In genomic region chr5:148734518-148734917, GRCh38 we compare ENCODE assay signal across 15 cellular contexts.
DNase-seq lines count a peak whose midpoint lies in the region; ATAC-seq and TF ChIP-seq lines count a peak whose summit lies in the region.
"Had no signal": no experiment of that assay in that cellular context is flagged by ENCODE, and none has a peak within 500 bp of the region (broad histone marks: within the 10 kb centered on the region; RNA-seq: fewer than 3 reads in every experiment).

No MANE protein-coding gene starts in this region.

- peak overlapping the region; percentile 5; the same call in 1 of the 2 replicates for H3K4me2 ChIP-seq in PC-9

- no peaks in the 10 kb centered on the region for H3K36me3 ChIP-seq in PC-9 (ENCODE audit: low read depth)
- H3K36me3 ChIP-seq: BLaER1 treated with 17β-estradiol and CSF1 and Interleukin-3, amounts not matched to agents 10 nM and 100 nM; SJCRH30 had no signal

- no peak overlapping the region for H2AFZ ChIP-seq in PC-9

- no peaks in the 10 kb centered on the region for H3K27me3 ChIP-seq in PC-9 (ENCODE audit: insufficient read depth, low read depth)
- H3K27me3 ChIP-seq: BLaER1 treated with 17β-estradiol and CSF1 and Interleukin-3, amounts not matched to agents 10 nM and 100 nM; SJCRH30 had no signal

- H3K9me3 ChIP-seq in PC-9 (ENCODE audit: insufficient read depth, low read depth) = no peaks in the 10 kb centered on the region
- H3K9me3 ChIP-seq: BLaER1 treated with 17β-estradiol and CSF1 and Interleukin-3, amounts not matched to agents 10 nM and 100 nM; SJCRH30 had no signal

- BruUV-seq in Calu3 (replicated peaks; lab: Mats Ljungman, UMichigan) (no TSS peak), PC-9 (replicated peaks; lab: Mats Ljungman, UMichigan) (no TSS peak)

- peaks cover 79% of the 10 kb centered on the region for H3K4me1 Mint-ChIP-seq in Calu3 (ENCODE audit: low read depth, unreplicated experiment)
- peaks cover 73% of the 10 kb centered on the region for H3K4me1 Mint-ChIP-seq in HFFc6 (ENCODE audit: low read depth)
- H3K4me1 Mint-ChIP-seq in T-cell = peaks cover 0 to 11% (median 5%) of the 10 kb centered on the region in 3 donors

- no peak overlapping the region for H3K4me3 Mint-ChIP-seq in Calu3 (ENCODE audit: low read depth, unreplicated experiment)
- H3K4me3 Mint-ChIP-seq in HFFc6 = no peak overlapping the region
- H3K4me3 Mint-ChIP-seq in T-cell = no peak overlapping the region

- CTCF ChIA-PET in Calu3 (lab: Charles Lee) (interaction anchor here (0.8 to 5.1 kb wide), 5 partner anchors 182 to 380 kb away, joined by 3 to 29 read pairs (median 7); no protein-coding TSS in a partner anchor), PC-9 (lab: Charles Lee) (interaction anchor here (0.7 to 5.5 kb wide), 8 partner anchors 87 to 381 kb away, joined by 3 to 44 read pairs (median 4); no protein-coding TSS in a partner anchor), T-cell (lab: Charles Lee) (interaction anchor here (0.7 to 7.0 kb wide), 17 partner anchors 8 to 816 kb away, joined by 3 to 138 read pairs (median 5); no protein-coding TSS in a partner anchor)

- no peaks in the 10 kb centered on the region for H3K9me2 ChIP-seq in PC-9 (ENCODE audit: insufficient read depth)

- intact Hi-C loops in Calu3 (cut with micrococcal nuclease; ENCODE audit: unreplicated experiment) = loop anchor here (5.0 kb wide), 1 partner anchor 442 kb away; no protein-coding TSS in a partner anchor
- intact Hi-C loops in PC-9 (cut with micrococcal nuclease; ENCODE audit: unreplicated experiment) = loop anchor here (1.0 to 10.0 kb wide), 3 partner anchors 495 to 830 kb away; no protein-coding TSS in a partner anchor

- H3K9me3 Mint-ChIP-seq in Calu3 (ENCODE audit: low read depth, unreplicated experiment) = no peaks in the 10 kb centered on the region
- H3K9me3 Mint-ChIP-seq in HFFc6 = no peaks in the 10 kb centered on the region
- no peaks in the 10 kb centered on the region for H3K9me3 Mint-ChIP-seq in T-cell

- no peak for TF ChIP-seq CTCF in Calu3 (IDR thresholded peaks at IDR 0.05; ENCODE audit: unreplicated experiment)
- peak; percentile 21; the same call in 1 of the 2 replicates for TF ChIP-seq CTCF in HFFc6 (IDR thresholded peaks at IDR 0.05)
- peak; percentile 30; the same call in 1 of the 2 replicates for TF ChIP-seq CTCF in PC-9 (conservative IDR thresholded peaks at IDR 0.05)
- TF ChIP-seq CTCF in epithelial cell of proximal tubule (conservative IDR thresholded peaks at IDR 0.05; ENCODE audit: low read depth, low read length) = peak; percentile 3

- peak overlapping the region; percentile 2 for H3K27ac Mint-ChIP-seq in Calu3 (ENCODE audit: unreplicated experiment)
- peak overlapping the region; percentile 30; the same call in 1 of the 2 replicates for H3K27ac Mint-ChIP-seq in HFFc6
- no peak overlapping the region for H3K27ac Mint-ChIP-seq in T-cell

- peaks cover 35% of the 10 kb centered on the region for H3K4me1 ChIP-seq in PC-9 (replicated peaks; ENCODE audit: insufficient read depth)

- no peaks in the 10 kb centered on the region for H3F3A ChIP-seq in PC-9 (ENCODE audit: insufficient read depth, low read depth)

- POLR2A ChIA-PET in PC-9 (lab: Charles Lee; ENCODE audit: unreplicated experiment) = interaction anchor here (0.8 kb wide), 1 partner anchor 296 kb away, joined by 11 read pairs; no protein-coding TSS in a partner anchor
- POLR2A ChIA-PET in T-cell (lab: Charles Lee) = no interaction called here

- H4K20me1 ChIP-seq in PC-9 (ENCODE audit: insufficient read depth) = no peaks in the 10 kb centered on the region
- H4K20me1 ChIP-seq: BLaER1 treated with 17β-estradiol and CSF1 and Interleukin-3, amounts not matched to agents 10 nM and 100 nM had no signal

- H3K27me3 Mint-ChIP-seq in Calu3 (ENCODE audit: unreplicated experiment) = no peaks in the 10 kb centered on the region
- H3K27me3 Mint-ChIP-seq in HFFc6 (ENCODE audit: insufficient read depth) = peaks cover 2% of the 10 kb centered on the region; the same call in 1 of the 2 replicates
- H3K27me3 Mint-ChIP-seq in T-cell = peaks cover 6 to 11% of the 10 kb centered on the region in 2 donors

- peak overlapping the region; percentile 30; the same call in 1 of the 2 replicates for H3K27ac ChIP-seq in PC-9
- H3K27ac ChIP-seq: BLaER1 treated with 17β-estradiol and CSF1 and Interleukin-3, amounts not matched to agents 10 nM and 100 nM; HL-60; RWPE1; SJCRH30 had no signal

- H3K36me3 Mint-ChIP-seq in Calu3 (ENCODE audit: insufficient read depth, unreplicated experiment) = peaks cover 9% of the 10 kb centered on the region
- no peaks in the 10 kb centered on the region for H3K36me3 Mint-ChIP-seq in HFFc6 (ENCODE audit: low read depth)
- H3K36me3 Mint-ChIP-seq in T-cell = no peaks in the 10 kb centered on the region

- no peak overlapping the region for H3K4me3 ChIP-seq in PC-9
- no peak overlapping the region for H3K4me3 ChIP-seq in epithelial cell of proximal tubule (ENCODE audit: low read depth, low read length)
- H3K4me3 ChIP-seq: BLaER1 treated with 17β-estradiol and CSF1 and Interleukin-3, amounts not matched to agents 10 nM and 100 nM; SJCRH30 had no signal

- ATAC-seq in T-cell (replicated peaks in 1 of 4) (no peak), GM18909 (IDR thresholded peaks at IDR 0.05; ENCODE audit: poor library complexity, unreplicated experiment) (no peak)

- H3K79me2 ChIP-seq in PC-9 (ENCODE audit: low read depth) = no peaks in the 10 kb centered on the region

- no peak for DNase-seq in Calu3
- DNase-seq in HFFc6 = no peak
- no peak for DNase-seq in PC-9
- no peak for DNase-seq in epithelial cell of proximal tubule (ENCODE audit: low read depth)
- no peak for DNase-seq in T-cell
- DNase-seq in CD1c-positive myeloid dendritic cell (ENCODE audit: extremely low spot score) = no peak
- DNase-seq: NCI-H1092; NCI-H2081 treated with DMSO at 0.1 percent for 48 hours; NK-92 treated with Interleukin-12 subunit alpha and Interleukin-12 subunit beta, amount 100 ng/mL, for 24 hours; OCI-M1; SJCRH30 had no signal

Comparison
In these comparisons a context has a peak if more than half of its experiments do, and no peak if none do; other contexts are left out.
1. H3K27ac Mint-ChIP-seq: peak in Calu3 (single experiment) and HFFc6 (single experiment); none in T-cell (0 of 2).